ENCODE assay signal across 1 cellular context in the genomic region with DNA sequence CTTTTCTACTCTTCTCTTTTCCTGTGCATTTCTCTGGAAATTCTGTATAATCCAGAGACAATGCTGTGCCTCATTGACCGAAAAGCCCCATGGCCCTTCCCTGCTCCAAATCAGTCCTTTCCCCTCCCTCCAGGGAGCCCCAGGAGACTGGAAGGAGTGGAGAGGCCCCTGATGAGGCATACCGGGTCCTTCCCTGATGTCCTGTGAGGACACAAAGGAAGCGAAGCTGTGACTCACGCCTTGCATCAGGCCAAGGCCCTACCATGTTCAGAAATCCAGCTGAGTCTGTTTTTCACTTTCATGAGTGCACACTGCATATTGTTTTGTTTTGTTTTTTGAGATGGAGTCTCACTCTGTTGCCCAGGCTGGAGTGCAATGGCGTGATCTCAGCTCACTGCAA.
TF ChIP-seq lines count a peak whose summit lies in the region.

No MANE protein-coding gene starts in this region.

TF ChIP-seq in SK-N-SH treated with all-trans-retinoic acid at 6 μM for 48 hours, 23 proteins besides CTCF, POLR2A, EP300 and RAD21 (continued from another document):
- TF ChIP-seq PATZ1 (CRISPR knock-in tag; IDR thresholded peaks at IDR 0.05; ENCODE audit: borderline replicate concordance) (no peak), RARB (CRISPR knock-in tag; IDR thresholded peaks at IDR 0.05) (no peak), ISL1 (CRISPR knock-in tag; IDR thresholded peaks at IDR 0.05) (no peak), ZNF70 (CRISPR knock-in tag; IDR thresholded peaks at IDR 0.05) (no peak), GLIS3 (CRISPR knock-in tag; IDR thresholded peaks at IDR 0.05) (no peak), ESRRG (CRISPR knock-in tag; IDR thresholded peaks at IDR 0.05) (no peak), BACH2 (CRISPR knock-in tag; IDR thresholded peaks at IDR 0.05; ENCODE audit: borderline replicate concordance) (no peak), TOX (CRISPR knock-in tag; IDR thresholded peaks at IDR 0.05; ENCODE audit: borderline replicate concordance) (no peak), ARNTL (CRISPR knock-in tag; IDR thresholded peaks at IDR 0.05; ENCODE audit: borderline replicate concordance, low read depth) (no peak), PPARA (CRISPR knock-in tag; IDR thresholded peaks at IDR 0.05; ENCODE audit: borderline replicate concordance) (no peak)
- TF ChIP-seq, protein P1, sequence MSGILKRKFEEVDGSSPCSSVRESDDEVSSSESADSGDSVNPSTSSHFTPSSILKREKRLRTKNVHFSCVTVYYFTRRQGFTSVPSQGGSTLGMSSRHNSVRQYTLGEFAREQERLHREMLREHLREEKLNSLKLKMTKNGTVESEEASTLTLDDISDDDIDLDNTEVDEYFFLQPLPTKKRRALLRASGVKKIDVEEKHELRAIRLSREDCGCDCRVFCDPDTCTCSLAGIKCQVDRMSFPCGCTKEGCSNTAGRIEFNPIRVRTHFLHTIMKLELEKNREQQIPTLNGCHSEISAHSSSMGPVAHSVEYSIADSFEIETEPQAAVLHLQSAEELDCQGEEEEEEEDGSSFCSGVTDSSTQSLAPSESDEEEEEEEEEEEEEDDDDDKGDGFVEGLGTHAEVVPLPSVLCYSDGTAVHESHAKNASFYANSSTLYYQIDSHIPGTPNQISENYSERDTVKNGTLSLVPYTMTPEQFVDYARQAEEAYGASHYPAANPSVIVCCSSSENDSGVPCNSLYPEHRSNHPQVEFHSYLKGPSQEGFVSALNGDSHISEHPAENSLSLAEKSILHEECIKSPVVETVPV (CRISPR knock-in tag; IDR thresholded peaks at IDR 0.05): no peak
TF ChIP-seq in SK-N-SH treated with all-trans-retinoic acid at 6 μM for 48 hours: peak in this region for 0.
